17 cellular contexts compared by ENCODE assay signal in genomic region chr2:84654414-84654813, GRCh38.
"Had no signal": no experiment of that assay in that cellular context is flagged by ENCODE, and none has a peak within 500 bp of the region (broad histone marks: within the 10 kb centered on the region; RNA-seq: fewer than 3 reads in every experiment).

No MANE protein-coding gene starts in this region.

- H3K9me3 Mint-ChIP-seq: endodermal cell; naive B cell; neural progenitor cell; stimulated activated naive B cell treated with anti-CD40 and anti-IgM and Interleukin-4, amounts not matched to agents 10 μg/mL and 1 μg/mL and 100 μg/mL, for 72 hours had no signal

- ATAC-seq: foreskin keratinocyte; stimulated activated naive B cell treated with anti-CD40 and anti-IgM and Interleukin-4, amounts not matched to agents 10 μg/mL and 1 μg/mL and 100 μg/mL, for 72 hours; stimulated activated naive CD8-positive, alpha-beta T cell treated with anti-CD3 and anti-CD28 coated beads, Interleukin-15, amount 100 ng/mL, for 72 hours; upper lobe of right lung had no signal

- DNase-seq: effector CD4-positive, alpha-beta T cell; endodermal cell; erythroblast; foreskin keratinocyte; head of caudate nucleus; mesendoderm; naive B cell; nucleus accumbens; ovary; sigmoid colon; stimulated activated CD4-positive, alpha-beta T cell treated with anti-CD3 and anti-CD28 coated beads, Interleukin-2, amount 100 ng/mL, for 24 hours; stimulated activated CD4-positive, alpha-beta T cell treated with anti-CD3 and anti-CD28 coated beads, Interleukin-4, amount 100 ng/mL, for 4 hours; stimulated activated naive B cell treated with anti-CD40 and anti-IgM and Interleukin-4, amounts not matched to agents 10 μg/mL and 1 μg/mL and 100 μg/mL, for 72 hours; stimulated activated naive CD8-positive, alpha-beta T cell treated with anti-CD3 and anti-CD28 coated beads, Interleukin-15, amount 100 ng/mL, for 72 hours; testis; upper lobe of right lung had no signal

- H3K4me1 Mint-ChIP-seq: endodermal cell; naive B cell; neural progenitor cell; stimulated activated naive B cell treated with anti-CD40 and anti-IgM and Interleukin-4, amounts not matched to agents 10 μg/mL and 1 μg/mL and 100 μg/mL, for 72 hours had no signal

- H3K27me3 Mint-ChIP-seq: stimulated activated naive CD8-positive, alpha-beta T cell treated with anti-CD3 and anti-CD28 coated beads, Interleukin-15, amount 100 ng/mL, for 72 hours had no signal

- H3K27ac Mint-ChIP-seq: endodermal cell; neural progenitor cell; stimulated activated naive B cell treated with anti-CD40 and anti-IgM and Interleukin-4, amounts not matched to agents 10 μg/mL and 1 μg/mL and 100 μg/mL, for 72 hours had no signal

- H3K36me3 Mint-ChIP-seq: naive B cell, neural progenitor cell had no signal

- H3K4me3 Mint-ChIP-seq: endodermal cell; naive B cell; neural progenitor cell; stimulated activated naive B cell treated with anti-CD40 and anti-IgM and Interleukin-4, amounts not matched to agents 10 μg/mL and 1 μg/mL and 100 μg/mL, for 72 hours; stimulated activated naive CD8-positive, alpha-beta T cell treated with anti-CD3 and anti-CD28 coated beads, Interleukin-15, amount 100 ng/mL, for 72 hours had no signal
